In genomic region chr17:9032583-9032982, GRCh38 we compare ENCODE assay signal across 18 cellular contexts. TPM values are rescaled to one million over a fixed set of nuclear protein-coding genes. Genes with fewer than 3 reads are reported as not detected.
DNase-seq lines count a peak whose midpoint lies in the region; ATAC-seq and TF ChIP-seq lines count a peak whose summit lies in the region.
"Had no signal": no experiment of that assay in that cellular context is flagged by ENCODE, and none has a peak within 500 bp of the region (broad histone marks: within the 10 kb centered on the region; RNA-seq: fewer than 3 reads in every experiment).

No MANE protein-coding gene starts in this region.

- H3K36me3 ChIP-seq in left ventricle myocardium inferior (no peaks in the 10 kb centered on the region), esophagus squamous epithelium (peaks cover 0 to 9% (median 0%) of the 10 kb centered on the region in 3 donors), tibial artery (no peaks in the 10 kb centered on the region), BE2C (no peaks in the 10 kb centered on the region)

- TF ChIP-seq CTCF in left ventricle myocardium inferior (IDR thresholded peaks at IDR 0.05; ENCODE audit: borderline replicate concordance) (no peak), esophagus squamous epithelium (IDR thresholded peaks at IDR 0.05) (no peak), tibial artery (IDR thresholded peaks at IDR 0.05) (no peak), BE2C (IDR thresholded peaks at IDR 0.05; ENCODE audit: low read depth, low read length) (no peak)

- H3K4me3 ChIP-seq in right cardiac atrium (ENCODE audit: low read length), result no peak overlapping the region
- no peak overlapping the region for H3K4me3 ChIP-seq in left ventricle myocardium inferior
- peak overlapping the region in 1 of 4 donors; percentile 18 for H3K4me3 ChIP-seq in esophagus squamous epithelium
- peak overlapping the region; percentile 8 to 12 for H3K4me3 ChIP-seq in tibial artery
- H3K4me3 ChIP-seq in BE2C (ENCODE audit: low read depth, low read length), result no peak overlapping the region
- H3K4me3 ChIP-seq: GM12878, GM23338 had no signal

- no peaks in the 10 kb centered on the region for H3K9me3 ChIP-seq in right cardiac atrium (ENCODE audit: control insufficient read depth, low read length)
- no peaks in the 10 kb centered on the region for H3K9me3 ChIP-seq in left ventricle myocardium inferior (replicated peaks)
- H3K9me3 ChIP-seq in esophagus squamous epithelium, result no peaks in the 10 kb centered on the region
- H3K9me3 ChIP-seq in tibial artery, result no peaks in the 10 kb centered on the region
- H3K9me3 ChIP-seq in BE2C, result no peaks in the 10 kb centered on the region

- intact Hi-C loops in right cardiac atrium (cut with DNase I), result no loop called here
- intact Hi-C loops in left ventricle myocardium inferior (cut with micrococcal nuclease), result no loop called here
- intact Hi-C loops in esophagus squamous epithelium (cut with DNase I), result no loop called here
- intact Hi-C loops in sciatic nerve (cut with DNase I), result no loop called here
- intact Hi-C loops in tibial artery (cut with DNase I; ENCODE audit: low total_unique reads), result no loop called here

- TF ChIP-seq POLR2A in esophagus squamous epithelium (IDR thresholded peaks at IDR 0.05), result no peak

- ATAC-seq in right cardiac atrium (peak; percentile 4 to 54), sciatic nerve (peak; percentile 50), HG03196 (IDR thresholded peaks at IDR 0.05; ENCODE audit: unreplicated experiment) (no peak), HG03571 (IDR thresholded peaks at IDR 0.05; ENCODE audit: unreplicated experiment) (no peak)
- ATAC-seq: GM12878, GM23338 had no signal

- WGBS in right cardiac atrium, result 49% methylated on average over 10 of the region's 10 CpGs
- WGBS in esophagus squamous epithelium, 2 donors, result 66 to 76% methylated on average over 10 of the region's 10 CpGs

- no peak for DNase-seq in right cardiac atrium
- DNase-seq in left ventricle myocardium inferior, result no peak
- no peak for DNase-seq in esophagus squamous epithelium (lab: John Stamatoyannopoulos, UW)
- no peak for DNase-seq in sciatic nerve (ENCODE audit: low spot score)
- DNase-seq in tibial artery, result peak in 1 of 2 donors; percentile 62
- no peak for DNase-seq in BE2C
- DNase-seq: ACHN; C1 segment of cervical spinal cord; Calu3; CD4-positive, alpha-beta T cell; DMS 273 treated with DMSO at 0.1 percent for 48 hours; DMS79; H9 had no signal

- H3K27me3 ChIP-seq in right cardiac atrium (ENCODE audit: control insufficient read depth, insufficient read depth) (no peaks in the 10 kb centered on the region), left ventricle myocardium inferior (ENCODE audit: low read depth) (peaks cover 12% of the 10 kb centered on the region), esophagus squamous epithelium (no peaks in the 10 kb centered on the region), tibial artery (no peaks in the 10 kb centered on the region), BE2C (no peaks in the 10 kb centered on the region)

- peak overlapping the region; percentile 11 for H3K27ac ChIP-seq in right cardiac atrium (ENCODE audit: low read length)
- no peak overlapping the region for H3K27ac ChIP-seq in left ventricle myocardium inferior (replicated peaks)
- H3K27ac ChIP-seq in esophagus squamous epithelium, result peak overlapping the region; percentile 40 to 69 (median 63)
- peak overlapping the region; percentile 14 to 61 for H3K27ac ChIP-seq in tibial artery

- H3K4me1 ChIP-seq in right cardiac atrium (ENCODE audit: control insufficient read depth, insufficient read depth, low read length) (no peaks in the 10 kb centered on the region), left ventricle myocardium inferior (peaks cover 6% of the 10 kb centered on the region), esophagus squamous epithelium (peaks cover 0 to 18% (median 0%) of the 10 kb centered on the region in 3 donors), tibial artery (peaks cover 0 to 48% (median 10%) of the 10 kb centered on the region in 4 donors), BE2C (no peaks in the 10 kb centered on the region)

RNA-seq across cellular contexts. Expression of gene NTN1, which starts 11.3 kb away (rescaled TPM):
- 100 to 1,000 TPM; 140 to 265 (median 184) TPM for total RNA-seq in right cardiac atrium
- 90.5 TPM for polyA plus RNA-seq in right cardiac atrium
- 60.3 TPM for total RNA-seq in left ventricle myocardium inferior
- 10 to 100 TPM in 3 of 4 donors, 1 to 10 TPM in 1; 9.8 to 33.6 (median 17.6) TPM for total RNA-seq in esophagus squamous epithelium
- 22.8 TPM for total RNA-seq in sciatic nerve
- polyA plus RNA-seq in BE2C (2012; ENCODE audit: insufficient read depth, insufficient read length, low read depth), result not detected
- total RNA-seq: G401 had no signal

Comparison
In these comparisons a context has a peak if more than half of its experiments do, and no peak if none do; other contexts are left out.
1. ATAC-seq: peak in right cardiac atrium (2 of 2) and sciatic nerve (single experiment); none in HG03196 (single experiment) and HG03571 (single experiment).
2. H3K4me3 ChIP-seq: peak in tibial artery (2 of 2); none in right cardiac atrium (single experiment), left ventricle myocardium inferior (single experiment) and BE2C (single experiment).